Comparison of ENCODE assay signal across 2 cellular contexts in genomic region chr17:55564077-55564476, GRCh38.
TF ChIP-seq lines count a peak whose summit lies in the region.

No MANE protein-coding gene starts in this region.

TF ChIP-seq in IMR-90, 13 proteins besides CTCF, POLR2A, EP300 and RAD21:
- TF ChIP-seq CHD1 (IDR thresholded peaks at IDR 0.05; ENCODE audit: low read depth, low read length) (no peak), MXI1 (IDR thresholded peaks at IDR 0.05; ENCODE audit: borderline replicate concordance, low read depth, low read length) (no peak), MAFK (IDR thresholded peaks at IDR 0.05; ENCODE audit: low read depth, low read length) (no peak), USF2 (IDR thresholded peaks at IDR 0.05; ENCODE audit: low read depth, low read length) (no peak), SMC3 (IDR thresholded peaks at IDR 0.05; ENCODE audit: low read depth, low read length) (no peak), FOS (IDR thresholded peaks at IDR 0.05; ENCODE audit: low read depth, low read length) (no peak), NFE2L2 (IDR thresholded peaks at IDR 0.05; ENCODE audit: low read depth, low read length) (no peak), MAZ (IDR thresholded peaks at IDR 0.05; ENCODE audit: borderline replicate concordance, low read depth, low read length) (no peak), ELK1 (IDR thresholded peaks at IDR 0.05; ENCODE audit: borderline replicate concordance, low read depth, low read length) (no peak), RFX5 (IDR thresholded peaks at IDR 0.05; ENCODE audit: low read depth, low read length) (no peak), CEBPB (IDR thresholded peaks at IDR 0.05; ENCODE audit: low read depth, low read length) (no peak), RCOR1 (IDR thresholded peaks at IDR 0.05; ENCODE audit: insufficient replicate concordance, low read length) (no peak), BHLHE40 (IDR thresholded peaks at IDR 0.05; ENCODE audit: low read depth, low read length) (no peak)

TF ChIP-seq in H1, 55 proteins besides CTCF, POLR2A, EP300 and RAD21:
- TF ChIP-seq ASH2L (IDR thresholded peaks at IDR 0.05; ENCODE audit: low read length) (no peak), FOSL1 (IDR thresholded peaks at IDR 0.05; ENCODE audit: insufficient read depth, low read depth, low read length) (no peak), CBX5 (IDR thresholded peaks at IDR 0.05; ENCODE audit: low read depth, low read length) (no peak), NRF1 (IDR thresholded peaks at IDR 0.05; ENCODE audit: low read depth, low read length) (no peak), ZNF274 (IDR thresholded peaks at IDR 0.05; ENCODE audit: borderline replicate concordance, extremely low read depth, low read length) (no peak), TAF7 (optimal IDR thresholded peaks at IDR 0.05; ENCODE audit: borderline replicate concordance, low read depth, low read length) (no peak), BACH1 (IDR thresholded peaks at IDR 0.05; ENCODE audit: low read length) (no peak)
TF ChIP-seq in H1: peak in this region for 0.
